Comparison of ENCODE assay signal across 11 cellular contexts in genomic region chr3:188156051-188156450, GRCh38. TPM values are rescaled to one million over a fixed set of nuclear protein-coding genes. Genes with fewer than 3 reads are reported as not detected.
A peak's percentile ranks its signal among the peaks of the same experiment; 100 is the strongest.
DNase-seq lines count a peak whose midpoint lies in the region; ATAC-seq lines count a peak whose summit lies in the region.
"Had no signal": no experiment of that assay in that cellular context is flagged by ENCODE, and none has a peak within 500 bp of the region (broad histone marks: within the 10 kb centered on the region; RNA-seq: fewer than 3 reads in every experiment).

No MANE protein-coding gene starts in this region.

- H3K9ac ChIP-seq in mesenchymal stem cell (ENCODE audit: low read length), result no peak overlapping the region
- no peak overlapping the region for H3K9ac ChIP-seq in subcutaneous abdominal adipose tissue (ENCODE audit: low read length in 5 of 5)

- H2BK15ac ChIP-seq in mesenchymal stem cell (ENCODE audit: low read depth, poor library complexity, severe bottlenecking), result no peak overlapping the region

- peaks cover 9% of the 10 kb centered on the region for H3K4me1 ChIP-seq in mesenchymal stem cell (ENCODE audit: control insufficient read depth, insufficient read depth, low read depth, low read length)
- H3K4me1 ChIP-seq in subcutaneous abdominal adipose tissue (ENCODE audit: control insufficient read depth in 5 of 5, insufficient read depth in 5 of 5, low read length in 5 of 5), result peaks cover 0 to 51% (median 39%) of the 10 kb centered on the region in 5 donors

- H3K27me3 ChIP-seq in mesenchymal stem cell (ENCODE audit: control insufficient read depth in 1 of 2, insufficient read depth in 1 of 2, low read length in 2 of 2), result no peaks in the 10 kb centered on the region
- H3K27me3 ChIP-seq in subcutaneous abdominal adipose tissue (ENCODE audit: control insufficient read depth in 5 of 5, insufficient read depth in 4 of 5, low read length in 5 of 5), result no peaks in the 10 kb centered on the region

- H2AFZ ChIP-seq in mesenchymal stem cell (ENCODE audit: low read depth, low read length), result no peak overlapping the region

- H3K4me3 ChIP-seq in mesenchymal stem cell (ENCODE audit: insufficient read depth in 1 of 2, low read depth in 1 of 2, low read length in 2 of 2) (no peak overlapping the region), subcutaneous abdominal adipose tissue (ENCODE audit: low read depth in 1 of 5, low read length in 5 of 5) (no peak overlapping the region)

- CTCF ChIA-PET in activated naive CD4-positive, alpha-beta T cell treated with anti-CD3 and anti-CD28 coated beads, Interleukin-2, amount 10 ng/mL, durations not matched to agents 7 days and 5 days (lab: Charles Lee), result interaction anchor here (1.1 kb wide), 1 partner anchor 8 kb away, joined by 5 read pairs; no protein-coding TSS in a partner anchor

- H3K36me3 Mint-ChIP-seq in activated naive CD4-positive, alpha-beta T cell treated with anti-CD3 and anti-CD28 coated beads, Interleukin-2, amount 10 ng/mL, durations not matched to agents 7 days and 5 days, result peaks cover 40% of the 10 kb centered on the region
- peaks cover 19 to 43% of the 10 kb centered on the region in 2 donors for H3K36me3 Mint-ChIP-seq in activated naive CD4-positive, alpha-beta T cell treated with anti-CD3 and anti-CD28 coated beads, Interleukin-2, amount 50 U/mL, for 72 hours

- H3K79me1 ChIP-seq in mesenchymal stem cell (replicated peaks; ENCODE audit: low read length, poor library complexity, severe bottlenecking), result no peaks in the 10 kb centered on the region

- H3K18ac ChIP-seq in mesenchymal stem cell (ENCODE audit: low read depth in 1 of 2, low read length in 2 of 2), result no peak overlapping the region

- H3K4me2 ChIP-seq in mesenchymal stem cell (ENCODE audit: low read length, poor library complexity, severe bottlenecking), result no peak overlapping the region

- H3K4me1 Mint-ChIP-seq in activated naive CD4-positive, alpha-beta T cell treated with anti-CD3 and anti-CD28 coated beads, Interleukin-2, amount 10 ng/mL, durations not matched to agents 7 days and 5 days, result peaks cover 71% of the 10 kb centered on the region

- peak overlapping the region; percentile 89 for H3K4me3 Mint-ChIP-seq in activated naive CD4-positive, alpha-beta T cell treated with anti-CD3 and anti-CD28 coated beads, Interleukin-2, amount 10 ng/mL, durations not matched to agents 7 days and 5 days

- H3K23ac ChIP-seq in mesenchymal stem cell (ENCODE audit: low read length in 2 of 2), result no peak overlapping the region

- H3K36me3 ChIP-seq in mesenchymal stem cell (ENCODE audit: control insufficient read depth in 1 of 2, insufficient read depth in 2 of 2, low read depth in 1 of 2, low read length in 2 of 2), result peaks cover 2 to 4% of the 10 kb centered on the region in 2 experiments
- H3K36me3 ChIP-seq in subcutaneous abdominal adipose tissue (ENCODE audit: control insufficient read depth in 5 of 5, insufficient read depth in 5 of 5, low read length in 5 of 5), result no peaks in the 10 kb centered on the region

- no peaks in the 10 kb centered on the region for H3K27me3 Mint-ChIP-seq in activated naive CD4-positive, alpha-beta T cell treated with anti-CD3 and anti-CD28 coated beads, Interleukin-2, amount 10 ng/mL, durations not matched to agents 7 days and 5 days

- H2BK12ac ChIP-seq in mesenchymal stem cell (ENCODE audit: low read length in 2 of 2), result no peak overlapping the region

- no peak overlapping the region for H2BK120ac ChIP-seq in mesenchymal stem cell (ENCODE audit: low read depth, low read length)

- peak overlapping the region; percentile 57 for H2AK5ac ChIP-seq in mesenchymal stem cell (ENCODE audit: low read length, severe bottlenecking)

- no peak overlapping the region for H3K14ac ChIP-seq in mesenchymal stem cell (ENCODE audit: low read length in 2 of 2)

- no peak overlapping the region for H4K8ac ChIP-seq in mesenchymal stem cell (ENCODE audit: low read length)

- H4K91ac ChIP-seq in mesenchymal stem cell (ENCODE audit: low read length), result no peak overlapping the region

- no peaks in the 10 kb centered on the region for H3K9me3 ChIP-seq in mesenchymal stem cell (ENCODE audit: control insufficient read depth, low read length)
- H3K9me3 ChIP-seq in subcutaneous abdominal adipose tissue (ENCODE audit: control insufficient read depth in 5 of 5, low read length in 5 of 5), result no peaks in the 10 kb centered on the region

- no peak overlapping the region for H3K4ac ChIP-seq in mesenchymal stem cell (ENCODE audit: low read depth in 1 of 2, low read length in 2 of 2)

- H3K27ac ChIP-seq in mesenchymal stem cell (ENCODE audit: low read length, poor library complexity, severe bottlenecking), result no peak overlapping the region
- peak overlapping the region; percentile 20 for H3K27ac ChIP-seq in subcutaneous abdominal adipose tissue (ENCODE audit: low read depth, low read length)

- H2BK5ac ChIP-seq in mesenchymal stem cell (ENCODE audit: low read depth, low read length, poor library complexity, severe bottlenecking), result no peak overlapping the region

- 84% methylated on average over 2 of the region's 2 CpGs for WGBS in mesenchymal stem cell

- peak; percentile 43 for DNase-seq in activated naive CD4-positive, alpha-beta T cell treated with anti-CD3 and anti-CD28 coated beads, Interleukin-2, amount 10 ng/mL, durations not matched to agents 7 days and 5 days
- no peak for DNase-seq in activated naive CD4-positive, alpha-beta T cell treated with anti-CD3 and anti-CD28 coated beads, Interleukin-2, amount 50 U/mL, for 16 hours
- no peak for DNase-seq in activated naive CD4-positive, alpha-beta T cell treated with anti-CD3 and anti-CD28 coated beads, Interleukin-2, amount 50 U/mL, for 72 hours (ENCODE audit: low spot score in 2 of 2)
- DNase-seq in mesenchymal stem cell (no peak), NCI-H146 (lab: John Stamatoyannopoulos, UW) (no peak)
- DNase-seq: AML-193; KBM-7; stimulated activated naive CD4-positive, alpha-beta T cell treated with Interleukin-2 at 50 U/mL for 16 hours had no signal

- peak overlapping the region; percentile 96 for H3K27ac Mint-ChIP-seq in activated naive CD4-positive, alpha-beta T cell treated with anti-CD3 and anti-CD28 coated beads, Interleukin-2, amount 10 ng/mL, durations not matched to agents 7 days and 5 days
- peak overlapping the region; percentile 96 to 98 for H3K27ac Mint-ChIP-seq in activated naive CD4-positive, alpha-beta T cell treated with anti-CD3 and anti-CD28 coated beads, Interleukin-2, amount 50 U/mL, for 72 hours

- no peaks in the 10 kb centered on the region for H3K9me3 Mint-ChIP-seq in activated naive CD4-positive, alpha-beta T cell treated with anti-CD3 and anti-CD28 coated beads, Interleukin-2, amount 10 ng/mL, durations not matched to agents 7 days and 5 days
- H3K9me3 Mint-ChIP-seq in activated naive CD4-positive, alpha-beta T cell treated with anti-CD3 and anti-CD28 coated beads, Interleukin-2, amount 50 U/mL, for 72 hours, result peaks cover 0 to 8% of the 10 kb centered on the region in 2 donors

- no peak for ATAC-seq in activated naive CD4-positive, alpha-beta T cell treated with anti-CD3 and anti-CD28 coated beads, Interleukin-2, amount 50 U/mL, for 72 hours
- no peak for ATAC-seq in GM21447 (IDR thresholded peaks at IDR 0.05; ENCODE audit: unreplicated experiment)
- no peak for ATAC-seq in GM21737 (IDR thresholded peaks at IDR 0.05; ENCODE audit: unreplicated experiment)

RNA-seq across cellular contexts. Expression of gene LPP, which starts 2.1 kb away (rescaled TPM):
- total RNA-seq in activated naive CD4-positive, alpha-beta T cell treated with anti-CD3 and anti-CD28 coated beads, Interleukin-2, amount 50 U/mL, for 72 hours, result 10 to 100 TPM; 52.7 to 53.4 TPM
- 37.8 TPM for polyA plus RNA-seq in mesenchymal stem cell (2013, experiment 1 of 2)
- polyA plus RNA-seq in mesenchymal stem cell (2013, experiment 2 of 2), result 34.1 TPM
